Comparison of ENCODE assay signal across 1 cellular context in genomic region chr15:43792761-43793493, GRCh38.
TF ChIP-seq lines count a peak whose summit lies in the region.

No MANE protein-coding gene starts in this region.

TF ChIP-seq in IMR-90, 13 proteins besides CTCF, POLR2A, EP300 and RAD21 (continued from another document):
- TF ChIP-seq MAZ (IDR thresholded peaks at IDR 0.05; ENCODE audit: borderline replicate concordance, low read depth, low read length) (no peak), FOS (IDR thresholded peaks at IDR 0.05; ENCODE audit: low read depth, low read length) (no peak), MAFK (IDR thresholded peaks at IDR 0.05; ENCODE audit: low read depth, low read length) (no peak), NFE2L2 (IDR thresholded peaks at IDR 0.05; ENCODE audit: low read depth, low read length) (no peak), CEBPB (IDR thresholded peaks at IDR 0.05; ENCODE audit: low read depth, low read length) (no peak)
- TF ChIP-seq, protein P1, sequence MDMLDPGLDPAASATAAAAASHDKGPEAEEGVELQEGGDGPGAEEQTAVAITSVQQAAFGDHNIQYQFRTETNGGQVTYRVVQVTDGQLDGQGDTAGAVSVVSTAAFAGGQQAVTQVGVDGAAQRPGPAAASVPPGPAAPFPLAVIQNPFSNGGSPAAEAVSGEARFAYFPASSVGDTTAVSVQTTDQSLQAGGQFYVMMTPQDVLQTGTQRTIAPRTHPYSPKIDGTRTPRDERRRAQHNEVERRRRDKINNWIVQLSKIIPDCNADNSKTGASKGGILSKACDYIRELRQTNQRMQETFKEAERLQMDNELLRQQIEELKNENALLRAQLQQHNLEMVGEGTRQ (IDR thresholded peaks at IDR 0.05; ENCODE audit: low read depth, low read length), result no peak
